8 cellular contexts compared by ENCODE assay signal in the genomic region with DNA sequence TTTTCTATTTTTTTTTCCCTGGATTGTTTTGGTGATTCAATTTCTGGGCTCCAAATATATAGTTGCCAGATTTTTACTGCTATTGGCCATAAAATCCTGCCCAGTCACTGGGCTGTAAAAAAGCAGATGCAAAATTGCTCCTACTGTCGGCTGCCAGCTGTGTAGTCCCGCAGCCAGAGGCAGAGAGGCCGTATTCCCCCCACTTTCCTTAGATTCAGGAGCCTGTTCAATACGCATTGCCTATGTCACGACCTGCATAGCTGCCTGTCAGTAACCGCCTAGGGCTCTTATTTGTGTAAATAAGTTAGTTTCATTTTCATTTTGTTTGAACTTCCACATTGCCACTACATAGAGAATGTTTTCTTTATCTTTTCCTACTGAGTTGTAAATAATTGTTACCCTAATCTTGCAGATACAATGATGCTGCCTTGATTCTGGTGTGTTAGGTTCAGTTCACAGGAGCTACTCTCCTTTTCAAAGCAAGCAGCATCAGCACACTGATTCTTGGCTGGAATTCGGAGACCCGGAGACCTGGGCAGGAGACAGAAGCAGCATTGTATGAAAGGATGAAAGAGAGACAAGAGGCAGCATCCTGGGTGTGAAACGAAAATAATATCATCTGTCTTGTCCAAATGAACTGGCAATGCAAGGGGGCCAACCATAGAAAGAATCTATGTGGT. TPM values are rescaled to one million over a fixed set of nuclear protein-coding genes. Genes with fewer than 3 reads are reported as not detected.
DNase-seq lines count a peak whose midpoint lies in the region; ATAC-seq and TF ChIP-seq lines count a peak whose summit lies in the region.

No MANE protein-coding gene starts in this region.

- peak overlapping the region; percentile 83 for H3K27ac Mint-ChIP-seq in MCF 10A (ENCODE audit: low read depth, unreplicated experiment)

- H3K27me3 ChIP-seq in GM23248 (replicated peaks; ENCODE audit: insufficient read depth) (no peaks in the 10 kb centered on the region), left lung (no peaks in the 10 kb centered on the region), tibial nerve (no peaks in the 10 kb centered on the region)

- POLR2A ChIA-PET in MCF 10A (lab: Yijun Ruan, JAX) = interaction anchor here (0.8 to 1.9 kb wide), 6 partner anchors 8 to 129 kb away, joined by 3 to 6 read pairs (median 4); no protein-coding TSS in a partner anchor

- H3K4me1 Mint-ChIP-seq in MCF 10A (ENCODE audit: insufficient read depth, unreplicated experiment) = peaks cover 12% of the 10 kb centered on the region

- peaks cover 18% of the 10 kb centered on the region for H3K4me1 ChIP-seq in GM23248 (ENCODE audit: insufficient read depth)
- peaks cover 0 to 19% of the 10 kb centered on the region in 2 donors for H3K4me1 ChIP-seq in left lung
- H3K4me1 ChIP-seq in tibial nerve = peaks cover 0 to 43% (median 23%) of the 10 kb centered on the region in 4 donors

- in situ Hi-C loops in GM23248 (cut with MboI) = no loop called here

- H3K79me2 ChIP-seq in GM23248 (ENCODE audit: insufficient read depth) = no peaks in the 10 kb centered on the region

- no peaks in the 10 kb centered on the region for H3K9me3 Mint-ChIP-seq in MCF 10A (ENCODE audit: unreplicated experiment)

- no peak for TF ChIP-seq EP300 in tibial nerve (IDR thresholded peaks at IDR 0.05)

- peak overlapping the region; percentile 96 for H2AFZ ChIP-seq in GM23248

- peaks cover 15% of the 10 kb centered on the region; the same call in 1 of the 2 replicates for H3F3A ChIP-seq in GM23248 (ENCODE audit: insufficient read depth)

- H3K36me3 ChIP-seq in GM23248 (ENCODE audit: low read depth) (no peaks in the 10 kb centered on the region), left lung (no peaks in the 10 kb centered on the region), tibial nerve (no peaks in the 10 kb centered on the region)

- no peaks in the 10 kb centered on the region for H3K9me2 ChIP-seq in GM23248 (ENCODE audit: insufficient read depth)

- CTCF ChIA-PET in MCF 10A (lab: Yijun Ruan, JAX) = interaction anchor here (1.0 to 1.7 kb wide), 3 partner anchors 19 to 452 kb away, joined by 3 to 7 read pairs (median 3); no protein-coding TSS in a partner anchor

- H3K36me3 Mint-ChIP-seq in MCF 10A (ENCODE audit: insufficient read depth, unreplicated experiment) = no peaks in the 10 kb centered on the region

- no peak for TF ChIP-seq POLR2A in tibial nerve (IDR thresholded peaks at IDR 0.05)

- H4K20me1 ChIP-seq in GM23248 (ENCODE audit: insufficient read depth) = no peaks in the 10 kb centered on the region

- DNase-seq in NCI-H2227 treated with DMSO at 0.1 percent for 48 hours (lab: John Stamatoyannopoulos, UW) (peak; percentile 2), NCI-H2227 (lab: John Stamatoyannopoulos, UW; ENCODE audit: unreplicated experiment) (no peak), GM23248 (peak; percentile 83), NCI-H1105 treated with DMSO at 0.1 percent for 48 hours (lab: John Stamatoyannopoulos, UW) (peak; percentile 27), MCF 10A (ENCODE audit: unreplicated experiment) (peak; percentile 43), left lung (no peak), tibial nerve (ENCODE audit: low spot score in 2 of 2) (no peak), HT-29 (ENCODE audit: low spot score) (no peak)

- H3K9me3 ChIP-seq in GM23248 (ENCODE audit: low read depth) (no peaks in the 10 kb centered on the region), left lung (peaks cover 0 to 5% of the 10 kb centered on the region in 2 donors), tibial nerve (no peaks in the 10 kb centered on the region)

- peak overlapping the region; percentile 78 for H3K9ac ChIP-seq in GM23248

- ATAC-seq in left lung = peak; percentile 88

- 3 to 4% methylated on average over 9 of the region's 9 CpGs for WGBS in GM23248 (ENCODE audit: low coverage in 1 of 2, low lambda C conversion rate in 2 of 2, missing lambda C conversion rate in 2 of 2), 2 experiments
- 14 to 17% methylated on average over 9 of the region's 9 CpGs for WGBS in tibial nerve, 2 donors

- H3K27ac ChIP-seq in GM23248 (peak overlapping the region; percentile 72), left lung (peak overlapping the region; percentile 20 to 61), tibial nerve (peak overlapping the region; percentile 9 to 83 (median 72))

- intact Hi-C loops in MCF 10A (cut with micrococcal nuclease) = loop anchor here (2.0 kb wide), 1 partner anchor 122 kb away; no protein-coding TSS in a partner anchor
- intact Hi-C loops in left lung (cut with DNase I) = no loop called here

- H3K4me2 ChIP-seq in GM23248 (ENCODE audit: unreplicated experiment) = peak overlapping the region; percentile 97

- H3K4me3 ChIP-seq in GM23248 (peak overlapping the region; percentile 75), left lung (peak overlapping the region in 1 of 2 donors; percentile 33), tibial nerve (peak overlapping the region; percentile 16 to 47 (median 35))

- BruUV-seq in MCF 10A (replicated peaks; lab: Mats Ljungman, UMichigan) = no TSS peak

- TF ChIP-seq CTCF in MCF 10A (IDR thresholded peaks at IDR 0.05; ENCODE audit: unreplicated experiment) (no peak), left lung (IDR thresholded peaks at IDR 0.05) (no peak), tibial nerve (IDR thresholded peaks at IDR 0.05) (no peak)

- H3K27me3 Mint-ChIP-seq in MCF 10A (ENCODE audit: insufficient read depth, unreplicated experiment) = no peaks in the 10 kb centered on the region

- H3K4me3 Mint-ChIP-seq in MCF 10A (ENCODE audit: unreplicated experiment) = peak overlapping the region; percentile 68

RNA-seq across cellular contexts. Expression of a gene that starts 46.0 kb away (rescaled TPM):
- 23.1 and 23.3 TPM in 2 replicates for total RNA-seq in GM23248 (2014; rRNA removed; shearing (Covaris generic))
- 10.1 and 11.2 TPM in 2 replicates for polyA plus RNA-seq in GM23248 (2016; fragmentation: Nextera tagmentation; extraction: Ambion mirVana)
- total RNA-seq in MCF 10A (2022) (10.0 and 10.8 TPM in 2 replicates), left lung (10 to 100 TPM; 10.4 to 17.0 TPM), tibial nerve (10 to 100 TPM; 13.5 to 47.1 (median 33.0) TPM)
- 3.1 and 3.7 TPM in 2 replicates for total RNA-seq in HT-29 (2014; rRNA removed; shearing (Covaris generic))

Comparison
In these comparisons a context has a peak if more than half of its experiments do, and no peak if none do; other contexts are left out.
1. DNase-seq: peak in NCI-H2227 treated with DMSO at 0.1 percent for 48 hours (single experiment), GM23248 (single experiment), NCI-H1105 treated with DMSO at 0.1 percent for 48 hours (single experiment) and MCF 10A (single experiment); none in NCI-H2227 (single experiment), left lung (0 of 2), tibial nerve (0 of 2) and HT-29 (single experiment).
2. Peak in every context shown above with its lines, with median percentiles within 50 percentile points of each other: H3K27ac ChIP-seq.